18 cellular contexts compared by ENCODE assay signal in genomic region chr11:34787899-34788298, GRCh38.
A peak's percentile ranks its signal among the peaks of the same experiment; 100 is the strongest.
DNase-seq lines count a peak whose midpoint lies in the region; ATAC-seq and TF ChIP-seq lines count a peak whose summit lies in the region.
"Had no signal": no experiment of that assay in that cellular context is flagged by ENCODE, and none has a peak within 500 bp of the region (broad histone marks: within the 10 kb centered on the region; RNA-seq: fewer than 3 reads in every experiment).

No MANE protein-coding gene starts in this region.

- peak; percentile 40 for DNase-seq in ELR (ENCODE audit: low read depth)
- DNase-seq in amniotic epithelial cell (ENCODE audit: low read depth): peak; percentile 25
- DNase-seq in hepatic stellate cell (ENCODE audit: low spot score): peak; percentile 26
- DNase-seq in activated CD4-positive, alpha-beta T cell treated with anti-CD3 and anti-CD28 coated beads for 4 hours: no peak
- DNase-seq in NAMALWA (ENCODE audit: low spot score): no peak
- DNase-seq in NCI-H1048 (lab: John Stamatoyannopoulos, UW): no peak
- DNase-seq: EL, GM23248, H9, NCI-H1092, NCI-H1436, NCI-H187 treated with DMSO at 0.1 percent for 48 hours, NCI-H2107, NCI-H510A, Peyer's patch, SJCRH30 had no signal

- H3K79me2 ChIP-seq in KMS-11 (ENCODE audit: insufficient read depth, low read depth): no peaks in the 10 kb centered on the region

- H3K27me3 ChIP-seq in KMS-11 (ENCODE audit: insufficient read depth, low read depth): no peaks in the 10 kb centered on the region
- H3K27me3 ChIP-seq: Peyer's patch, SJCRH30 had no signal

- peak overlapping the region; percentile 44 for H3K4me2 ChIP-seq in KMS-11

- H2AFZ ChIP-seq in KMS-11 (ENCODE audit: low read depth): no peak overlapping the region
- H2AFZ ChIP-seq: GM23248 had no signal

- ATAC-seq in GM21825 (IDR thresholded peaks at IDR 0.05; ENCODE audit: unreplicated experiment): no peak

- H3K4me3 ChIP-seq in KMS-11 (IDR thresholded peaks at IDR 0.05; ENCODE audit: insufficient read depth, low read depth, low read length): no peak overlapping the region
- H3K4me3 ChIP-seq: GM23248, Peyer's patch, SJCRH30 had no signal

- H3K27ac ChIP-seq in KMS-11: no peak overlapping the region
- H3K27ac ChIP-seq: GM23248, Peyer's patch, SJCRH30 had no signal

- H3K9ac ChIP-seq in KMS-11: no peak overlapping the region
- H3K9ac ChIP-seq: GM23248 had no signal

- peaks cover 84% of the 10 kb centered on the region for H3K4me1 ChIP-seq in KMS-11 (ENCODE audit: low read depth, poor library complexity, severe bottlenecking)
- H3K4me1 ChIP-seq: SJCRH30 had no signal

- TF ChIP-seq CTCF in KMS-11 (conservative IDR thresholded peaks at IDR 0.05; ENCODE audit: low read depth, low read length): no peak

- no peaks in the 10 kb centered on the region for H3K36me3 ChIP-seq in KMS-11 (ENCODE audit: insufficient read depth)
- H3K36me3 ChIP-seq: Peyer's patch, SJCRH30 had no signal

- H4K20me1 ChIP-seq in KMS-11 (ENCODE audit: insufficient read depth): no peaks in the 10 kb centered on the region

Comparison
In these comparisons a context has a peak if more than half of its experiments do, and no peak if none do; other contexts are left out.
1. DNase-seq: peak in ELR (single experiment), amniotic epithelial cell (single experiment) and hepatic stellate cell (single experiment); none in activated CD4-positive, alpha-beta T cell treated with anti-CD3 and anti-CD28 coated beads for 4 hours (0 of 2), NAMALWA (single experiment) and NCI-H1048 (single experiment).